ENCODE assay signal across 21 cellular contexts in genomic region chr6:158303210-158303731, GRCh38. TPM values are rescaled to one million over a fixed set of nuclear protein-coding genes. Genes with fewer than 3 reads are reported as not detected.
DNase-seq lines count a peak whose midpoint lies in the region; ATAC-seq and TF ChIP-seq lines count a peak whose summit lies in the region.
"Had no signal": no experiment of that assay in that cellular context is flagged by ENCODE, and none has a peak within 500 bp of the region (broad histone marks: within the 10 kb centered on the region; RNA-seq: fewer than 3 reads in every experiment).

No MANE protein-coding gene starts in this region.

- intact Hi-C loops in prostate gland (cut with DNase I): no loop called here

- 30% methylated on average over 7 of the region's 7 CpGs for WGBS in prostate gland

- no peak overlapping the region for H3K9ac ChIP-seq in OCI-LY1 (ENCODE audit: low read length)

- no peak overlapping the region for H3K4me3 Mint-ChIP-seq in brain
- H3K4me3 Mint-ChIP-seq in CD8-positive, alpha-beta memory T cell: no peak overlapping the region
- H3K4me3 Mint-ChIP-seq: CD14-positive monocyte had no signal

- H3K36me3 Mint-ChIP-seq in brain: peaks cover 83% of the 10 kb centered on the region
- H3K36me3 Mint-ChIP-seq in CD8-positive, alpha-beta memory T cell: peaks cover 6 to 20% (median 15%) of the 10 kb centered on the region in 3 donors

- no peak overlapping the region for H3K4me3 ChIP-seq in OCI-LY1 (ENCODE audit: low read depth, low read length, poor library complexity, severe bottlenecking)
- H3K4me3 ChIP-seq in prostate gland: no peak overlapping the region
- no peak overlapping the region for H3K4me3 ChIP-seq in CD8-positive, alpha-beta memory T cell (ENCODE audit: low read length)
- H3K4me3 ChIP-seq: PC-9 had no signal

- peak; percentile 48 for DNase-seq in foreskin melanocyte
- peak; percentile 12 for DNase-seq in prostate gland (ENCODE audit: low spot score)
- no peak for DNase-seq in occipital lobe (lab: John Stamatoyannopoulos, UW)
- DNase-seq in CD8-positive, alpha-beta memory T cell: no peak
- DNase-seq: ACHN, AML-193, COR-L47, DMS153, GOT3, KBM-7, NCI-H1048, NCI-H1436 treated with DMSO at 0.1 percent for 48 hours, NCI-H2081 treated with DMSO at 0.1 percent for 48 hours, NCI-H510A, NCI-H774, PC-9 had no signal

- H3K27ac Mint-ChIP-seq in brain: peak overlapping the region in 4 of 5 experiments; percentile 13 to 82 (median 46)
- no peak overlapping the region for H3K27ac Mint-ChIP-seq in CD8-positive, alpha-beta memory T cell
- H3K27ac Mint-ChIP-seq: CD14-positive monocyte had no signal

- H3K36me3 ChIP-seq in OCI-LY1 (ENCODE audit: insufficient read depth, low read length): peaks cover 41% of the 10 kb centered on the region
- no peaks in the 10 kb centered on the region for H3K36me3 ChIP-seq in prostate gland
- no peaks in the 10 kb centered on the region for H3K36me3 ChIP-seq in CD8-positive, alpha-beta memory T cell (ENCODE audit: insufficient read depth, low read length)

- H3K27ac ChIP-seq in OCI-LY1 (ENCODE audit: low read depth, low read length, poor library complexity, severe bottlenecking) (peak overlapping the region; percentile 10), prostate gland (no peak overlapping the region)
- H3K27ac ChIP-seq in CD8-positive, alpha-beta memory T cell (ENCODE audit: low read depth, low read length): no peak overlapping the region
- H3K27ac ChIP-seq: PC-9 had no signal

- TF ChIP-seq POLR2A in prostate gland (IDR thresholded peaks at IDR 0.05): no peak

- H3K4me1 ChIP-seq in OCI-LY1 (ENCODE audit: insufficient read depth, low read length, severe bottlenecking): peaks cover 19% of the 10 kb centered on the region
- H3K4me1 ChIP-seq in prostate gland (replicated peaks): no peaks in the 10 kb centered on the region
- H3K4me1 ChIP-seq in CD8-positive, alpha-beta memory T cell (ENCODE audit: insufficient read depth, low read length): no peaks in the 10 kb centered on the region

- no peak overlapping the region for H3K4me2 ChIP-seq in OCI-LY1 (ENCODE audit: low read length)
- H3K4me2 ChIP-seq: PC-9 had no signal

- no peak for TF ChIP-seq CTCF in OCI-LY1 (IDR thresholded peaks at IDR 0.05; ENCODE audit: low read length)
- no peak for TF ChIP-seq CTCF in brain (conservative IDR thresholded peaks at IDR 0.05)
- no peak for TF ChIP-seq CTCF in prostate gland (IDR thresholded peaks at IDR 0.05)

- H4K20me1 ChIP-seq in OCI-LY1 (ENCODE audit: insufficient read depth, low read length): no peaks in the 10 kb centered on the region

- peaks cover 26% of the 10 kb centered on the region for H3K4me1 Mint-ChIP-seq in brain
- peaks cover 0 to 13% (median 0%) of the 10 kb centered on the region in 3 donors for H3K4me1 Mint-ChIP-seq in CD8-positive, alpha-beta memory T cell
- H3K4me1 Mint-ChIP-seq: CD14-positive monocyte had no signal

- H3K9me3 ChIP-seq in OCI-LY1 (ENCODE audit: low read length) (no peaks in the 10 kb centered on the region), prostate gland (no peaks in the 10 kb centered on the region)
- H3K9me3 ChIP-seq in CD8-positive, alpha-beta memory T cell (ENCODE audit: low read length): no peaks in the 10 kb centered on the region

- no peaks in the 10 kb centered on the region for H3K9me2 ChIP-seq in OCI-LY1 (ENCODE audit: low read depth, low read length)

- no peaks in the 10 kb centered on the region for H3F3A ChIP-seq in OCI-LY1 (ENCODE audit: insufficient read depth, low read length)

- POLR2A ChIA-PET in CD8-positive, alpha-beta memory T cell (lab: Charles Lee): no interaction called here

- peaks cover 18 to 43% (median 22%) of the 10 kb centered on the region in 5 experiments for H3K9me3 Mint-ChIP-seq in brain
- peaks cover 0 to 3% (median 3%) of the 10 kb centered on the region in 5 donors for H3K9me3 Mint-ChIP-seq in CD8-positive, alpha-beta memory T cell

- CTCF ChIA-PET in CD8-positive, alpha-beta memory T cell (lab: Charles Lee): no interaction called here

- H3K79me2 ChIP-seq in OCI-LY1 (ENCODE audit: insufficient read depth, low read length): peaks cover 3% of the 10 kb centered on the region; the same call in 1 of the 2 replicates

- no peak for ATAC-seq in GM18909 (IDR thresholded peaks at IDR 0.05; ENCODE audit: poor library complexity, unreplicated experiment)
- no peak for ATAC-seq in GM18858 (IDR thresholded peaks at IDR 0.05; ENCODE audit: unreplicated experiment)

- no peaks in the 10 kb centered on the region for H3K27me3 ChIP-seq in OCI-LY1 (ENCODE audit: insufficient read depth, low read length)
- no peaks in the 10 kb centered on the region for H3K27me3 ChIP-seq in prostate gland (replicated peaks; ENCODE audit: insufficient read depth)
- no peaks in the 10 kb centered on the region for H3K27me3 ChIP-seq in CD8-positive, alpha-beta memory T cell (ENCODE audit: insufficient read depth, low read length, poor library complexity, severe bottlenecking)

- no peaks in the 10 kb centered on the region for H3K27me3 Mint-ChIP-seq in brain
- no peaks in the 10 kb centered on the region for H3K27me3 Mint-ChIP-seq in CD8-positive, alpha-beta memory T cell

- H2AFZ ChIP-seq in OCI-LY1 (ENCODE audit: low read length): no peak overlapping the region
- H2AFZ ChIP-seq: PC-9 had no signal

RNA-seq across cellular contexts. Expression of gene TULP4, which starts 9.0 kb away (rescaled TPM):
- 24.9 TPM for polyA plus RNA-seq in brain (ENCODE audit: insufficient read depth, low read depth, low replicate concordance)
- total RNA-seq in prostate gland: 100 to 1,000 TPM; 111 to 119 TPM
- total RNA-seq in occipital lobe: 1,454 TPM
- total RNA-seq in CD8-positive, alpha-beta memory T cell: 10 to 100 TPM; 26.9 to 32.1 TPM
- 50.1 TPM for polyA plus RNA-seq in CD8-positive, alpha-beta memory T cell

Comparison
In these comparisons a context has a peak if more than half of its experiments do, and no peak if none do; other contexts are left out.
1. H3K27ac Mint-ChIP-seq: peak in brain (4 of 5); none in CD8-positive, alpha-beta memory T cell (0 of 8).
2. DNase-seq: peak in foreskin melanocyte (single experiment) and prostate gland (single experiment); none in occipital lobe (single experiment) and CD8-positive, alpha-beta memory T cell (0 of 5).
3. RNA of gene TULP4, which starts 9.0 kb away (total RNA-seq): 1,454 TPM in occipital lobe (single experiment); 111 to 119 TPM in prostate gland and 26.9 to 32.1 TPM in CD8-positive, alpha-beta memory T cell; every median in the first group is over 10 times any median in the second.